10 cellular contexts compared by ENCODE assay signal in the genomic region with DNA sequence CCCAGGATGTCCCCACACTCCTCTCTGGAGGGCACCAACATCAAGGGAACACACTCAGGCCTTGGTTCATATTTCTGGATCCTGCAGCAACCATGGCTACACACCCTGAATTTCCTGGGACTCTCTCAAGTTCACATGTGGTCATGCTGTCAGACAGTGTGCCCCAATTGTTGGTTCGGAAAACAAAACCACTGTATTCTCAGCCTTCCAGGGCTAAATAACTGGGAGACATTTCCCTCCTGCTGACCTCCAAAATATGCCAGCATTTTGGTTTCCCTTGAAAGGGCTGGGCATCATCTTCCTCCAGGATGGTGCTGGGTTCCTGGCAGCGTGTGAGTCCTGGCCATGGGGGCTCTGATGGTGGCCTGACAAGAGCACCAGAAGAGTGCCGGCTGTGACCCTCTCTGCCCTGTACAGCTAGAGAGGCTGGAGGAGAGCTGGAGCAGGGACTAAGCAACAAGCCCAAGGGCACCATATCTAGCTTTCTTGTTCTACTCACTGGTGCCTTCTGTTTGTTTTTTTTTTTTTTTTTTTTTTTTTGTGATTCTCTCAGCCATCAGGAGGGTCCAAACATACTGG. TPM values are rescaled to one million over a fixed set of nuclear protein-coding genes. Genes with fewer than 3 reads are reported as not detected.
DNase-seq lines count a peak whose midpoint lies in the region; ATAC-seq and TF ChIP-seq lines count a peak whose summit lies in the region.
"Had no signal": no experiment of that assay in that cellular context is flagged by ENCODE, and none has a peak within 500 bp of the region (broad histone marks: within the 10 kb centered on the region; RNA-seq: fewer than 3 reads in every experiment).

No MANE protein-coding gene starts in this region.

- peak overlapping the region; percentile 33 to 53 for H3K27ac ChIP-seq in tibial artery

- H3K4me1 ChIP-seq in tibial artery, result peaks cover 0 to 85% (median 35%) of the 10 kb centered on the region in 4 donors

- no peaks in the 10 kb centered on the region for H3K9me3 ChIP-seq in tibial artery

- no peak for DNase-seq in activated naive CD4-positive, alpha-beta T cell treated with anti-CD3 and anti-CD28 coated beads for 36 hours
- no peak for DNase-seq in activated naive CD4-positive, alpha-beta T cell (lab: John Stamatoyannopoulos, UW)
- peak; percentile 32 for DNase-seq in medulla oblongata (ENCODE audit: extremely low spot score)
- no peak for DNase-seq in tibial artery
- no peak for DNase-seq in GOT3 (lab: John Stamatoyannopoulos, UW)
- DNase-seq: foreskin melanocyte had no signal

- H3K27me3 Mint-ChIP-seq in activated naive CD4-positive, alpha-beta T cell treated with anti-CD3 and anti-CD28 coated beads for 36 hours (ENCODE audit: low read depth), result no peaks in the 10 kb centered on the region
- no peaks in the 10 kb centered on the region for H3K27me3 Mint-ChIP-seq in activated T-helper 17 cell treated with anti-CD3 and anti-CD28 coated beads, Interleukin-2, amount 50 U/mL, for 72 hours

- H3K9me3 Mint-ChIP-seq in activated naive CD4-positive, alpha-beta T cell treated with anti-CD3 and anti-CD28 coated beads for 36 hours, result no peaks in the 10 kb centered on the region
- H3K9me3 Mint-ChIP-seq in activated T-helper 17 cell treated with anti-CD3 and anti-CD28 coated beads, Interleukin-2, amount 50 U/mL, for 72 hours, result no peaks in the 10 kb centered on the region

- H3K4me1 Mint-ChIP-seq in activated naive CD4-positive, alpha-beta T cell treated with anti-CD3 and anti-CD28 coated beads for 36 hours (ENCODE audit: low read depth), result peaks cover 59% of the 10 kb centered on the region
- H3K4me1 Mint-ChIP-seq in activated T-helper 17 cell treated with anti-CD3 and anti-CD28 coated beads, Interleukin-2, amount 50 U/mL, for 72 hours, result peaks cover 34% of the 10 kb centered on the region

- H3K27ac Mint-ChIP-seq in activated naive CD4-positive, alpha-beta T cell treated with anti-CD3 and anti-CD28 coated beads for 36 hours, result peak overlapping the region; percentile 99
- peak overlapping the region; percentile 92 for H3K27ac Mint-ChIP-seq in activated T-helper 17 cell treated with anti-CD3 and anti-CD28 coated beads, Interleukin-2, amount 50 U/mL, for 72 hours

- peak overlapping the region; percentile 91 for H3K4me3 Mint-ChIP-seq in activated naive CD4-positive, alpha-beta T cell treated with anti-CD3 and anti-CD28 coated beads for 36 hours
- H3K4me3 Mint-ChIP-seq in activated T-helper 17 cell treated with anti-CD3 and anti-CD28 coated beads, Interleukin-2, amount 50 U/mL, for 72 hours, result peak overlapping the region; percentile 88
- H3K4me3 Mint-ChIP-seq: neural crest cell had no signal

- intact Hi-C loops in activated naive CD4-positive, alpha-beta T cell treated with anti-CD3 and anti-CD28 coated beads for 36 hours (cut with micrococcal nuclease), result loop anchor here (1.0 kb wide), 1 partner anchor 533 kb away; a partner anchor contains a TSS
- intact Hi-C loops in tibial artery (cut with DNase I; ENCODE audit: low total_unique reads), result no loop called here

- no peaks in the 10 kb centered on the region for H3K36me3 ChIP-seq in tibial artery

- H3K4me3 ChIP-seq in tibial artery, result no peak overlapping the region

- no peak for TF ChIP-seq CTCF in tibial artery (IDR thresholded peaks at IDR 0.05)

- CTCF ChIA-PET in activated naive CD4-positive, alpha-beta T cell treated with anti-CD3 and anti-CD28 coated beads for 36 hours (lab: Charles Lee), result interaction anchor here (0.6 to 13.6 kb wide), 12 partner anchors 17 to 162 kb away, joined by 3 to 172 read pairs (median 4); a partner anchor contains a TSS

- H3K27me3 ChIP-seq in tibial artery, result no peaks in the 10 kb centered on the region

- peaks cover 34% of the 10 kb centered on the region for H3K36me3 Mint-ChIP-seq in activated naive CD4-positive, alpha-beta T cell treated with anti-CD3 and anti-CD28 coated beads for 36 hours (ENCODE audit: low read depth)
- H3K36me3 Mint-ChIP-seq in activated T-helper 17 cell treated with anti-CD3 and anti-CD28 coated beads, Interleukin-2, amount 50 U/mL, for 72 hours (ENCODE audit: low read depth), result peaks cover 43% of the 10 kb centered on the region

- ATAC-seq in activated T-helper 17 cell treated with anti-CD3 and anti-CD28 coated beads, Interleukin-2, amount 50 U/mL, for 72 hours (replicated peaks), result no peak
- ATAC-seq in HG03432 (IDR thresholded peaks at IDR 0.05; ENCODE audit: unreplicated experiment) (no peak), GM18511 (IDR thresholded peaks at IDR 0.05; ENCODE audit: unreplicated experiment) (no peak)

RNA-seq across cellular contexts. Expression of a gene that starts 37.5 kb away (rescaled TPM):
- 100 to 1,000 TPM; 167 TPM for total RNA-seq in activated naive CD4-positive, alpha-beta T cell treated with anti-CD3 and anti-CD28 coated beads for 36 hours
- total RNA-seq in activated T-helper 17 cell treated with anti-CD3 and anti-CD28 coated beads, Interleukin-2, amount 50 U/mL, for 72 hours, result 100 to 1,000 TPM; 180 to 334 TPM
